In the genomic region with DNA sequence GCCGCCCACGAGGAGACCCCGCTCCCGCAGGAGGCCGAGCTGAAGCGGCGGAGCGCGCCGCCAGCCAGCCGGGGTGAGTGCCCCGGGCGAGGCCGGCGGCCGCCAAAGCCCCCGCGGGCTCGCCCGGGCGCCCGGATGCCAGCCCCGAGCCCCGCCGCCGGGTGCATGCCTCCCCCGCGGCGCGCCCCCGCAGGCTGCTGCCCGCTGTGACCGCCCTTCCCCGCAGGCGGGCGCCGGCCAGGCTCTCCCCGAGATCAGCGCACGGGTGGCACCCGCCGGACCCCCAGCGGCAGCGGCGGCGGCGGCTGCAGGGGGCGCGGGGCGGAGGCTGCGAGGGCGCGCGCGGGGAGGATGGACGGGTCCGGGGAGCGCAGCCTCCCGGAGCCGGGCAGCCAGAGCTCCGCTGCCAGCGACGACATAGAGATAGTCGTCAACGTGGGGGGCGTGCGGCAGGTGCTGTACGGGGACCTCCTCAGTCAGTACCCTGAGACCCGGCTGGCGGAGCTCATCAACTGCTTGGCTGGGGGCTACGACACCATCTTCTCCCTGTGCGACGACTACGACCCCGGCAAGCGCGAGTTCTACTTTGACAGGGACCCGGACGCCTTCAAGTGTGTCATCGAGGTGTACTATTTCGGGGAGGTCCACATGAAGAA, we compare ENCODE assay signal across 12 cellular contexts. TPM values are rescaled to one million over a fixed set of nuclear protein-coding genes. Genes with fewer than 3 reads are reported as not detected.
DNase-seq lines count a peak whose midpoint lies in the region; ATAC-seq, FAIRE-seq and TF ChIP-seq lines count a peak whose summit lies in the region.
"Had no signal": no experiment of that assay in that cellular context is flagged by ENCODE, and none has a peak within 500 bp of the region (broad histone marks: within the 10 kb centered on the region; RNA-seq: fewer than 3 reads in every experiment).

No MANE protein-coding gene starts in this region.

- POLR2A ChIA-PET in A549 (lab: Yijun Ruan, JAX): interaction anchor here (1.0 to 1.2 kb wide), 3 partner anchors 9 to 243 kb away, joined by 3 to 7 read pairs (median 4); a partner anchor contains a TSS
- POLR2A ChIA-PET in naive thymus-derived CD4-positive, alpha-beta T cell (lab: Charles Lee): no interaction called here

- H3K9ac ChIP-seq in HUES64 (ENCODE audit: low read depth, low read length): peak overlapping the region; percentile 45

- H3K36me3 ChIP-seq in HUES64 (ENCODE audit: insufficient read depth, low read length) (no peaks in the 10 kb centered on the region), pancreas (no peaks in the 10 kb centered on the region)
- H3K36me3 ChIP-seq in naive thymus-derived CD4-positive, alpha-beta T cell (ENCODE audit: control insufficient read depth in 2 of 3, insufficient read depth in 3 of 3, low read length in 3 of 3): no peaks in the 10 kb centered on the region

- WGBS in A549 (ENCODE audit: missing lambda C conversion rate): 70% methylated on average over 20 of the region's 81 CpGs
- whole genome bisulfite sequencing in HUES64: 12% methylated on average over 81 of the region's 81 CpGs
- 6 to 8% methylated on average over 64 to 81 of the region's 81 CpGs for WGBS in pancreas, 2 donors

- CTCF ChIA-PET in A549 (lab: Yijun Ruan, JAX): interaction anchor here (0.6 to 10.2 kb wide), 23 partner anchors 9 to 674 kb away, joined by 3 to 123 read pairs (median 6); a partner anchor contains a TSS
- CTCF ChIA-PET in naive thymus-derived CD4-positive, alpha-beta T cell (lab: Charles Lee): no interaction called here

- TF ChIP-seq CTCF in A549 (IDR thresholded peaks at IDR 0.05): no peak
- no peak for TF ChIP-seq CTCF in epithelial cell of esophagus (IDR thresholded peaks at IDR 0.05; ENCODE audit: insufficient read depth, low read depth, low read length, missing control alignments)
- no peak for TF ChIP-seq CTCF in pancreas (IDR thresholded peaks at IDR 0.05)

- DNase-seq in A549 (ENCODE audit: low read depth in 1 of 2, low spot score in 1 of 2) (no peak), epithelial cell of esophagus (ENCODE audit: low read depth) (no peak), pancreas (no peak), anterior cingulate cortex (lab: John Stamatoyannopoulos, UW) (no peak), frontal cortex (ENCODE audit: low spot score in 2 of 2) (no peak), HT-29 (ENCODE audit: low spot score) (no peak)
- DNase-seq in naive thymus-derived CD4-positive, alpha-beta T cell: no peak
- DNase-seq: CD4-positive, CD25-positive, alpha-beta regulatory T cell; NCI-H1436 treated with DMSO at 0.1 percent for 48 hours had no signal

- peak overlapping the region; percentile 57 for H3K4me3 ChIP-seq in A549
- peak overlapping the region; percentile 64 for H3K4me3 ChIP-seq in HUES64 (ENCODE audit: low read length)
- H3K4me3 ChIP-seq in epithelial cell of esophagus (ENCODE audit: low read length): peak overlapping the region; percentile 13
- H3K4me3 ChIP-seq in naive thymus-derived CD4-positive, alpha-beta T cell (ENCODE audit: low read length): no peak overlapping the region
- H3K4me3 ChIP-seq in pancreas: peak overlapping the region in 2 of 4 donors; percentile 30 to 45

- TF ChIP-seq EP300 in A549 (IDR thresholded peaks at IDR 0.05): no peak

- no peak for TF ChIP-seq POLR2A in A549 (IDR thresholded peaks at IDR 0.05; ENCODE audit: low read length)

- TF ChIP-seq RAD21 in A549 (conservative IDR thresholded peaks at IDR 0.05 in 1 of 2, IDR thresholded peaks at IDR 0.05 in 1 of 2): no peak

- H3K27ac Mint-ChIP-seq in naive thymus-derived CD4-positive, alpha-beta T cell: no peak overlapping the region
- H3K27ac Mint-ChIP-seq: CD4-positive, CD25-positive, alpha-beta regulatory T cell; memory B cell had no signal

- H3K4me3 Mint-ChIP-seq in naive thymus-derived CD4-positive, alpha-beta T cell: peak overlapping the region in 6 of 10 donors; percentile 35 to 81 (median 54)
- H3K4me3 Mint-ChIP-seq: memory B cell had no signal

- no peaks in the 10 kb centered on the region for H3K9me3 ChIP-seq in A549
- no peaks in the 10 kb centered on the region for H3K9me3 ChIP-seq in HUES64 (ENCODE audit: insufficient read depth, low read depth, low read length)
- H3K9me3 ChIP-seq in naive thymus-derived CD4-positive, alpha-beta T cell (ENCODE audit: control insufficient read depth in 2 of 3, low read length in 3 of 3): no peaks in the 10 kb centered on the region
- H3K9me3 ChIP-seq in pancreas: no peaks in the 10 kb centered on the region

- no peak for FAIRE-seq in A549 (lab: Jason Lieb, UNC)
- no peak for FAIRE-seq in pancreas (lab: Jason Lieb, UNC)
- FAIRE-seq in frontal cortex (lab: Jason Lieb, UNC): no peak
- FAIRE-seq: GM12892 had no signal

- peak in 1 of 2 experiments; percentile 5; a peak in 2 of 6 replicates for ATAC-seq in A549
- ATAC-seq in naive thymus-derived CD4-positive, alpha-beta T cell: no peak
- no peak for ATAC-seq in pancreas

- H3K4me1 Mint-ChIP-seq in naive thymus-derived CD4-positive, alpha-beta T cell: peaks cover 0 to 20% (median 5%) of the 10 kb centered on the region in 7 donors

- H3K4me1 ChIP-seq in A549 (peaks cover 13% of the 10 kb centered on the region), HUES64 (ENCODE audit: insufficient read depth, low read length) (peaks cover 28% of the 10 kb centered on the region), pancreas (no peaks in the 10 kb centered on the region)
- H3K4me1 ChIP-seq in naive thymus-derived CD4-positive, alpha-beta T cell (ENCODE audit: control insufficient read depth in 2 of 2, insufficient read depth in 2 of 2, low read length in 2 of 2): no peaks in the 10 kb centered on the region

- H3K27me3 ChIP-seq in HUES64 (ENCODE audit: insufficient read depth, low read length): peaks cover 43% of the 10 kb centered on the region
- no peaks in the 10 kb centered on the region for H3K27me3 ChIP-seq in naive thymus-derived CD4-positive, alpha-beta T cell (ENCODE audit: control insufficient read depth in 2 of 2, insufficient read depth in 2 of 2, low read length in 2 of 2)
- H3K27me3 ChIP-seq in pancreas: peaks cover 0 to 8% (median 0%) of the 10 kb centered on the region in 4 donors

- peaks cover 0 to 3% (median 0%) of the 10 kb centered on the region in 5 donors for H3K36me3 Mint-ChIP-seq in naive thymus-derived CD4-positive, alpha-beta T cell
- H3K36me3 Mint-ChIP-seq: CD4-positive, CD25-positive, alpha-beta regulatory T cell; memory B cell had no signal

- peaks cover 0 to 2% (median 0%) of the 10 kb centered on the region in 11 donors for H3K9me3 Mint-ChIP-seq in naive thymus-derived CD4-positive, alpha-beta T cell
- H3K9me3 Mint-ChIP-seq: memory B cell had no signal

- H3K27me3 Mint-ChIP-seq in naive thymus-derived CD4-positive, alpha-beta T cell: peaks cover 36 to 46% (median 42%) of the 10 kb centered on the region in 5 donors

- intact Hi-C loops in naive thymus-derived CD4-positive, alpha-beta T cell (cut with micrococcal nuclease): loop anchor here in 1 of 2 donors (5.0 kb wide), 1 partner anchor 80 kb away; no protein-coding TSS in a partner anchor
- intact Hi-C loops in pancreas (cut with DNase I): loop anchor here in 1 of 3 donors (10.0 kb wide), 1 partner anchor 213 kb away; no protein-coding TSS in a partner anchor

- peak overlapping the region; percentile 82 for H3K4me2 ChIP-seq in A549

- H3K27ac ChIP-seq in A549 (peak overlapping the region; percentile 79 to 93), HUES64 (ENCODE audit: low read depth, low read length) (no peak overlapping the region), pancreas (no peak overlapping the region)
- H3K27ac ChIP-seq in naive thymus-derived CD4-positive, alpha-beta T cell (ENCODE audit: low read depth, low read length): no peak overlapping the region

TF ChIP-seq in A549, 52 proteins besides CTCF, POLR2A, EP300 and RAD21:
- peak in 1 of 2 experiments; percentile 34; a peak in 2 of 5 replicates for TF ChIP-seq JUN (IDR thresholded peaks at IDR 0.05)
- no peak for TF ChIP-seq NFE2L2 (conservative IDR thresholded peaks at IDR 0.05; ENCODE audit: low read length)
- TF ChIP-seq NR3C1 (IDR thresholded peaks at IDR 0.05): no peak
- no peak for TF ChIP-seq EHF (CRISPR knock-in tag; IDR thresholded peaks at IDR 0.05)
- TF ChIP-seq, protein P1, sequence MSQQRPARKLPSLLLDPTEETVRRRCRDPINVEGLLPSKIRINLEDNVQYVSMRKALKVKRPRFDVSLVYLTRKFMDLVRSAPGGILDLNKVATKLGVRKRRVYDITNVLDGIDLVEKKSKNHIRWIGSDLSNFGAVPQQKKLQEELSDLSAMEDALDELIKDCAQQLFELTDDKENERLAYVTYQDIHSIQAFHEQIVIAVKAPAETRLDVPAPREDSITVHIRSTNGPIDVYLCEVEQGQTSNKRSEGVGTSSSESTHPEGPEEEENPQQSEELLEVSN (IDR thresholded peaks at IDR 0.05; ENCODE audit: borderline replicate concordance, low read depth): no peak
- no peak for TF ChIP-seq SMC3 (IDR thresholded peaks at IDR 0.05)
- TF ChIP-seq JUNB (IDR thresholded peaks at IDR 0.05): no peak

RNA-seq across cellular contexts. Expression of a gene that starts 0.5 kb away (rescaled TPM):
- 4.4 and 5.6 TPM in 2 replicates for polyA plus RNA-seq in A549 (2011; rRNA removed)
- polyA plus RNA-seq in A549 (2012; cell fraction: cytosol; rRNA removed): 16.6 and 23.6 TPM in 2 replicates
- 19.0 and 25.7 TPM in 2 replicates for polyA plus RNA-seq in A549 (2012; cell fraction: nucleus; rRNA removed)
- 3.7 to 4.2 TPM (median 4.0 TPM) in 3 replicates for polyA plus RNA-seq in A549 (2017; fragmentation: RNase III; extraction: RNeasy Plus Mini Kit Qiagen cat#74134 plus additional on column Dnase treatment)
- polyA minus RNA-seq in A549 (2011; rRNA and poly(A)+ RNA removed): 8.1 and 10.3 TPM in 2 replicates
- 1.1 TPM for polyA plus RNA-seq in HUES64 (2013, experiment 1 of 2)
- 1.8 TPM for polyA plus RNA-seq in HUES64 (2013, experiment 2 of 2)
- not detected for total RNA-seq in naive thymus-derived CD4-positive, alpha-beta T cell
- polyA plus RNA-seq in naive thymus-derived CD4-positive, alpha-beta T cell: not detected
- 1 to 10 TPM in 1 of 6 donors, under 1 TPM in 5; 0.08 to 1.3 (median 0.33) TPM for total RNA-seq in pancreas
- 10 to 100 TPM in 1 of 2 donors, 1 to 10 TPM in 1; 4.2 to 15.8 TPM for polyA plus RNA-seq in pancreas
- total RNA-seq in frontal cortex: 20.0 TPM
- 0.66 and 0.94 TPM in 2 replicates for total RNA-seq in HT-29 (2014; rRNA removed; shearing (Covaris generic))
- total RNA-seq: CD4-positive, CD25-positive, alpha-beta regulatory T cell had no signal
- polyA plus RNA-seq: CD4-positive, CD25-positive, alpha-beta regulatory T cell had no signal

Comparison
In these comparisons a context has a peak if more than half of its experiments do, and no peak if none do; other contexts are left out.
1. H3K27ac ChIP-seq: peak in A549 (2 of 2); none in HUES64 (single experiment), naive thymus-derived CD4-positive, alpha-beta T cell (single experiment) and pancreas (0 of 4).